ENCODE assay signal across 19 cellular contexts in genomic region chr6:80148220-80148619, GRCh38. TPM values are rescaled to one million over a fixed set of nuclear protein-coding genes. Genes with fewer than 3 reads are reported as not detected.
DNase-seq lines count a peak whose midpoint lies in the region; ATAC-seq, FAIRE-seq and TF ChIP-seq lines count a peak whose summit lies in the region.
"Had no signal": no experiment of that assay in that cellular context is flagged by ENCODE, and none has a peak within 500 bp of the region (broad histone marks: within the 10 kb centered on the region; RNA-seq: fewer than 3 reads in every experiment).

No MANE protein-coding gene starts in this region.

- TF ChIP-seq POLR2A in GM12891 (IDR thresholded peaks at IDR 0.05; ENCODE audit: low read depth, low read length), result no peak

- DNase-seq in GM12891 (ENCODE audit: insufficient read length, low spot score), result no peak
- DNase-seq in hepatic stellate cell (ENCODE audit: low spot score), result no peak
- DNase-seq in HuH-7 (ENCODE audit: low spot score), result no peak
- DNase-seq in H4 (ENCODE audit: low spot score), result no peak
- DNase-seq: BE2C; CD4-positive, CD25-positive, alpha-beta regulatory T cell; MV-4-11; NCI-H1694 treated with DMSO at 0.1 percent for 48 hours; NCI-H2107; NCI-H2227 treated with DMSO at 0.1 percent for 48 hours; NCI-H510A treated with DMSO at 0.1 percent for 48 hours; NCI-H82; OCI-M1; Right ventricle myocardium superior had no signal

- FAIRE-seq in GM12891 (lab: Jason Lieb, UNC), result no peak
- FAIRE-seq: H1, K562 had no signal

- ATAC-seq in GM18909 (IDR thresholded peaks at IDR 0.05; ENCODE audit: poor library complexity, unreplicated experiment) (peak; percentile 40), HG02610 (IDR thresholded peaks at IDR 0.05; ENCODE audit: unreplicated experiment) (peak; percentile 34), HG03565 (IDR thresholded peaks at IDR 0.05; ENCODE audit: unreplicated experiment) (peak; percentile 51)
- ATAC-seq: K562 had no signal

TF ChIP-seq in GM12891, 5 proteins besides CTCF, POLR2A, EP300 and RAD21:
- TF ChIP-seq PAX5 (IDR thresholded peaks at IDR 0.05; ENCODE audit: insufficient read depth, low read length, severe bottlenecking), result peak; percentile 63
- no peak for TF ChIP-seq POLR2AphosphoS5 (IDR thresholded peaks at IDR 0.05; ENCODE audit: low read depth, low read length)
TF ChIP-seq in GM12891: peak in this region for 1.

RNA-seq across cellular contexts. Expression of gene BCKDHB, which starts 41.7 kb away (rescaled TPM):
- 16.9 TPM for polyA plus RNA-seq in GM12891 (2012; ENCODE audit: low read depth, missing spikeins)
- 3.8 and 8.5 TPM in 2 replicates for total RNA-seq in H4 (2014; rRNA removed; shearing (Covaris generic))
